9 cellular contexts compared by ENCODE assay signal in genomic region chr1:46166521-46167462, GRCh38. TPM values are rescaled to one million over a fixed set of nuclear protein-coding genes. Genes with fewer than 3 reads are reported as not detected.
A peak's percentile ranks its signal among the peaks of the same experiment; 100 is the strongest.
DNase-seq lines count a peak whose midpoint lies in the region; ATAC-seq, FAIRE-seq and TF ChIP-seq lines count a peak whose summit lies in the region.
"Had no signal": no experiment of that assay in that cellular context is flagged by ENCODE, and none has a peak within 500 bp of the region (broad histone marks: within the 10 kb centered on the region; RNA-seq: fewer than 3 reads in every experiment).

No MANE protein-coding gene starts in this region.

- no peaks in the 10 kb centered on the region for H3K9me3 Mint-ChIP-seq in T-helper 1 cell treated with Interleukin-12 subunit alpha and Interleukin-12 subunit beta and Interleukin-4 antibody, amounts not matched to agents 30 μg/mL and 1 μg/mL, for 36 hours

- peaks cover 12% of the 10 kb centered on the region for H3K4me1 Mint-ChIP-seq in T-helper 1 cell treated with Interleukin-12 subunit alpha and Interleukin-12 subunit beta and Interleukin-4 antibody, amounts not matched to agents 30 μg/mL and 1 μg/mL, for 36 hours (ENCODE audit: low read depth)

- H3K27ac Mint-ChIP-seq in T-helper 1 cell treated with Interleukin-12 subunit alpha and Interleukin-12 subunit beta and Interleukin-4 antibody, amounts not matched to agents 30 μg/mL and 1 μg/mL, for 36 hours: peak overlapping the region; percentile 84

- no peak for TF ChIP-seq CTCF in brain microvascular endothelial cell (IDR thresholded peaks at IDR 0.05; ENCODE audit: low read depth, low read length, missing control alignments)
- no peak for TF ChIP-seq CTCF in left lung (IDR thresholded peaks at IDR 0.05)

- intact Hi-C loops in left lung (cut with DNase I): no loop called here

- peak; percentile 65 for DNase-seq in GM12891 (ENCODE audit: insufficient read length, low spot score)
- DNase-seq in brain microvascular endothelial cell: no peak
- DNase-seq in left lung: peak; percentile 50 to 86
- DNase-seq in stimulated activated CD8-positive, alpha-beta memory T cell treated with anti-CD3 and anti-CD28 coated beads, Interleukin-4, amount 100 ng/mL, for 48 hours: peak; percentile 61
- no peak for DNase-seq in COR-L47 (lab: John Stamatoyannopoulos, UW)
- no peak for DNase-seq in MV-4-11 (lab: John Stamatoyannopoulos, UW)

- no peaks in the 10 kb centered on the region for H3K36me3 ChIP-seq in brain microvascular endothelial cell (replicated peaks)
- H3K36me3 ChIP-seq in left lung: no peaks in the 10 kb centered on the region

- peak; percentile 95 for FAIRE-seq in GM12891 (lab: Jason Lieb, UNC)

- H3K36me3 Mint-ChIP-seq in T-helper 1 cell treated with Interleukin-12 subunit alpha and Interleukin-12 subunit beta and Interleukin-4 antibody, amounts not matched to agents 30 μg/mL and 1 μg/mL, for 36 hours (ENCODE audit: low read depth): no peaks in the 10 kb centered on the region

- H3K4me3 ChIP-seq in brain microvascular endothelial cell (ENCODE audit: low read depth, low read length) (peak overlapping the region; percentile 51), left lung (peak overlapping the region; percentile 37 to 39)

- H3K4me1 ChIP-seq in left lung: peaks cover 9 to 56% of the 10 kb centered on the region in 2 donors

- peak overlapping the region; percentile 83 for H3K4me3 Mint-ChIP-seq in T-helper 1 cell treated with Interleukin-12 subunit alpha and Interleukin-12 subunit beta and Interleukin-4 antibody, amounts not matched to agents 30 μg/mL and 1 μg/mL, for 36 hours

- no peaks in the 10 kb centered on the region for H3K9me3 ChIP-seq in left lung

- H3K27me3 ChIP-seq in brain microvascular endothelial cell (replicated peaks) (no peaks in the 10 kb centered on the region), left lung (peaks cover 0 to 21% of the 10 kb centered on the region in 2 donors)

- in situ Hi-C loops in brain microvascular endothelial cell (cut with HindIII; ENCODE audit: low pct_ligation_motif_present, low sequenced_read_pairs): no loop called here

- ATAC-seq in left lung (peak; percentile 72), GM21381 (IDR thresholded peaks at IDR 0.05; ENCODE audit: unreplicated experiment) (no peak)

- no peak for TF ChIP-seq POLR2A in GM12891 (IDR thresholded peaks at IDR 0.05; ENCODE audit: low read depth, low read length)

- peaks cover 39% of the 10 kb centered on the region for H3K27me3 Mint-ChIP-seq in T-helper 1 cell treated with Interleukin-12 subunit alpha and Interleukin-12 subunit beta and Interleukin-4 antibody, amounts not matched to agents 30 μg/mL and 1 μg/mL, for 36 hours (ENCODE audit: low read depth)

- H3K27ac ChIP-seq in brain microvascular endothelial cell: no peak overlapping the region
- peak overlapping the region; percentile 76 to 79 for H3K27ac ChIP-seq in left lung

TF ChIP-seq in GM12891, 5 proteins besides CTCF, POLR2A, EP300 and RAD21:
- TF ChIP-seq SPI1 (IDR thresholded peaks at IDR 0.05; ENCODE audit: low read depth, low read length): peak; percentile 28; the same call in 1 of the 2 replicates
- no peak for TF ChIP-seq POLR2AphosphoS5 (IDR thresholded peaks at IDR 0.05; ENCODE audit: low read depth, low read length)
TF ChIP-seq in GM12891: peak in this region for 1.

RNA-seq across cellular contexts. Expression of gene TSPAN1, which starts 8.1 kb away (rescaled TPM):
- polyA plus RNA-seq in GM12891 (2012; ENCODE audit: low read depth, missing spikeins): 0.06 TPM
- total RNA-seq in left lung: 10 to 100 TPM; 32.3 to 50.6 TPM

RNA-seq across cellular contexts. Expression of gene P3R3URF, which starts 9.5 kb away (rescaled TPM):
- polyA plus RNA-seq in GM12891 (2012; ENCODE audit: low read depth, missing spikeins): not detected
- not detected for total RNA-seq in left lung
- total RNA-seq: lower leg skin had no signal

RNA-seq across cellular contexts. Expression of gene POMGNT1, which starts 31.4 kb away (rescaled TPM):
- polyA plus RNA-seq in GM12891 (2012; ENCODE audit: low read depth, missing spikeins): 20.6 TPM
- total RNA-seq in left lung: 10 to 100 TPM; 52.9 to 64.5 TPM

RNA-seq across cellular contexts. Expression of gene PIK3R3, which starts 34.4 kb away (rescaled TPM):
- polyA plus RNA-seq in GM12891 (2012; ENCODE audit: low read depth, missing spikeins): 5.9 TPM
- 10 to 100 TPM; 20.9 to 46.5 TPM for total RNA-seq in left lung

RNA-seq across cellular contexts. Expression of gene LURAP1, which starts 36.3 kb away (rescaled TPM):
- polyA plus RNA-seq in GM12891 (2012; ENCODE audit: low read depth, missing spikeins): not detected
- total RNA-seq in left lung: 1 to 10 TPM; 1.4 TPM

Comparison
In these comparisons a context has a peak if more than half of its experiments do, and no peak if none do; other contexts are left out.
1. DNase-seq: peak in GM12891 (single experiment), left lung (2 of 2) and stimulated activated CD8-positive, alpha-beta memory T cell treated with anti-CD3 and anti-CD28 coated beads, Interleukin-4, amount 100 ng/mL, for 48 hours (single experiment); none in brain microvascular endothelial cell (single experiment), COR-L47 (single experiment) and MV-4-11 (single experiment).